In genomic region chr14:20738292-20738691, GRCh38 we compare ENCODE assay signal across 7 cellular contexts. TPM values are rescaled to one million over a fixed set of nuclear protein-coding genes. Genes with fewer than 3 reads are reported as not detected.
"Had no signal": no experiment of that assay in that cellular context is flagged by ENCODE, and none has a peak within 500 bp of the region (broad histone marks: within the 10 kb centered on the region; RNA-seq: fewer than 3 reads in every experiment).

No MANE protein-coding gene starts in this region.

RNA-seq across cellular contexts. Expression of gene EDDM3A, which starts 7.4 kb away (rescaled TPM):
- polyA plus RNA-seq: hepatocyte; immature natural killer cell; keratinocyte; liver; lung; mammary epithelial cell; naive thymus-derived CD4-positive, alpha-beta T cell had no signal

RNA-seq across cellular contexts. Expression of gene EDDM3B, which starts 29.9 kb away (rescaled TPM):
- polyA plus RNA-seq: hepatocyte; immature natural killer cell; keratinocyte; liver; mammary epithelial cell; naive thymus-derived CD4-positive, alpha-beta T cell had no signal

RNA-seq across cellular contexts. Expression of gene RNASE6, which starts 42.8 kb away (rescaled TPM):
- polyA plus RNA-seq: keratinocyte, mammary epithelial cell had no signal
